ENCODE assay signal across 16 cellular contexts in genomic region chr9:133873006-133873780, GRCh38.
DNase-seq lines count a peak whose midpoint lies in the region; ATAC-seq, FAIRE-seq and TF ChIP-seq lines count a peak whose summit lies in the region.
"Had no signal": no experiment of that assay in that cellular context is flagged by ENCODE, and none has a peak within 500 bp of the region (broad histone marks: within the 10 kb centered on the region; RNA-seq: fewer than 3 reads in every experiment).

No MANE protein-coding gene starts in this region.

- peaks cover 0 to 27% of the 10 kb centered on the region in 2 experiments; a peak in 2 of 4 replicates for H3K79me2 ChIP-seq in H1 (ENCODE audit: control insufficient read depth in 1 of 2, insufficient read depth in 2 of 2, low read length in 2 of 2)

- H3K27ac ChIP-seq in H1 (ENCODE audit: low read depth, low read length): no peak overlapping the region
- peak overlapping the region in 1 of 4 donors; percentile 21 for H3K27ac ChIP-seq in upper lobe of left lung

- no peak overlapping the region for H2BK20ac ChIP-seq in H1 (ENCODE audit: low read length)

- no peak overlapping the region for H3K9ac ChIP-seq in H1 (replicated peaks in 1 of 4; ENCODE audit: extremely low read depth in 1 of 4, low read depth in 3 of 4, low read length in 3 of 4)

- no peak for FAIRE-seq in H1 (lab: Jason Lieb, UNC)

- TF ChIP-seq CTCF in H1 (IDR thresholded peaks at IDR 0.05; ENCODE audit: control extremely low read depth in 1 of 3, insufficient read depth in 1 of 3, low read depth in 1 of 3, low read length in 3 of 3) (no peak), upper lobe of left lung (IDR thresholded peaks at IDR 0.05) (no peak)

- peak overlapping the region; percentile 52; the same call in 1 of the 2 replicates for H2BK5ac ChIP-seq in H1 (ENCODE audit: low read depth, low read length)

- peaks cover 1 to 22% of the 10 kb centered on the region in 2 experiments for H4K20me1 ChIP-seq in H1 (replicated peaks in 1 of 2; ENCODE audit: control insufficient read depth in 1 of 2, insufficient read depth in 2 of 2, low read length in 2 of 2)

- H3K36me3 ChIP-seq in H1 (ENCODE audit: control insufficient read depth in 2 of 4, insufficient read depth in 4 of 4, low read length in 3 of 4) (no peaks in the 10 kb centered on the region), upper lobe of left lung (no peaks in the 10 kb centered on the region)

- H2BK120ac ChIP-seq in H1 (replicated peaks; ENCODE audit: low read depth, low read length): no peak overlapping the region

- H2AFZ ChIP-seq in H1 (ENCODE audit: low read length): no peak overlapping the region

- H3K4me3 ChIP-seq in H1 (ENCODE audit: extremely low read depth in 1 of 4, insufficient read depth in 2 of 4, low read depth in 3 of 4, low read length in 4 of 4) (no peak overlapping the region), skeletal muscle cell (ENCODE audit: low read depth, low read length) (no peak overlapping the region), upper lobe of left lung (no peak overlapping the region)

- no peak overlapping the region for H3K56ac ChIP-seq in H1 (replicated peaks; ENCODE audit: insufficient read length, low read depth, low read length)

- H4K5ac ChIP-seq in H1 (ENCODE audit: insufficient read length, low read depth, low read length): no peak overlapping the region

- H3K23ac ChIP-seq in H1 (ENCODE audit: insufficient read length): no peak overlapping the region

- no peak overlapping the region for H3K14ac ChIP-seq in H1 (ENCODE audit: insufficient read length)

- no peak for ATAC-seq in upper lobe of left lung (ENCODE audit: low FRiP score in 2 of 2)
- no peak for ATAC-seq in GM18520 (IDR thresholded peaks at IDR 0.05; ENCODE audit: unreplicated experiment)
- no peak for ATAC-seq in HG02840 (IDR thresholded peaks at IDR 0.05; ENCODE audit: low FRiP score, unreplicated experiment)
- ATAC-seq: Right ventricle myocardium inferior; stimulated activated effector memory CD8-positive, alpha-beta T cell treated with anti-CD3 and anti-CD28 coated beads, Interleukin-12 subunit alpha, Interleukin-12 subunit beta, amount 100 ng/mL, for 72 hours had no signal

- WGBS in H1 (ENCODE audit: extremely low coverage in 1 of 2, insufficient coverage in 1 of 2, insufficient read length in 1 of 2, insufficient replicate concordance in 2 of 2, low coverage in 1 of 2, low lambda C conversion rate in 2 of 2, missing lambda C conversion rate in 1 of 2), 2 experiments: 89% methylated on average over 15 of the region's 18 CpGs; no CpG with 5 or more reads in 1 of the 2 experiments
- 66 to 89% methylated on average over 3 to 18 of the region's 18 CpGs for WGBS in upper lobe of left lung, 2 donors

- no peak for TF ChIP-seq EP300 in H1 (IDR thresholded peaks at IDR 0.05; ENCODE audit: borderline replicate concordance in 1 of 2, low read depth in 2 of 2, low read length in 2 of 2)
- no peak for TF ChIP-seq EP300 in upper lobe of left lung (IDR thresholded peaks at IDR 0.05)

- H3K9me3 ChIP-seq in H1 (ENCODE audit: insufficient read depth in 2 of 2, low read depth in 1 of 2, low read length in 1 of 2) (no peaks in the 10 kb centered on the region), upper lobe of left lung (no peaks in the 10 kb centered on the region)

- POLR2A ChIA-PET in H1 (lab: Charles Lee; ENCODE audit: partially characterized antibody): interaction anchor here (1.2 kb wide), 1 partner anchor 10 kb away, joined by 4 read pairs; no protein-coding TSS in a partner anchor

- H3K18ac ChIP-seq in H1 (ENCODE audit: extremely low read depth, low read length): peak overlapping the region; percentile 6; the same call in 1 of the 2 replicates

- H3K79me1 ChIP-seq in H1 (ENCODE audit: low read depth, low read length): peaks cover 16% of the 10 kb centered on the region

- peak overlapping the region; percentile 57; the same call in 1 of the 2 replicates for H4K8ac ChIP-seq in H1 (ENCODE audit: extremely low read depth, insufficient read depth, low read length)

- peaks cover 0 to 10% (median 2%) of the 10 kb centered on the region in 4 experiments; a peak in 5 of 7 replicates for H3K4me1 ChIP-seq in H1 (replicated peaks in 1 of 4; ENCODE audit: control insufficient read depth in 3 of 4, insufficient read depth in 4 of 4, low read length in 3 of 4)
- peaks cover 15 to 34% (median 26%) of the 10 kb centered on the region in 4 donors for H3K4me1 ChIP-seq in upper lobe of left lung

- TF ChIP-seq RAD21 in H1 (IDR thresholded peaks at IDR 0.05 in 1 of 2, conservative IDR thresholded peaks at IDR 0.05 in 1 of 2; ENCODE audit: low read depth in 2 of 2, low read length in 2 of 2): no peak

- H3K23me2 ChIP-seq in H1 (ENCODE audit: low read depth, low read length): peaks cover 8% of the 10 kb centered on the region; the same call in 1 of the 2 replicates

- no peak overlapping the region for H2AK5ac ChIP-seq in H1 (ENCODE audit: low read depth, low read length)

- no peak overlapping the region for H3K4me2 ChIP-seq in H1 (ENCODE audit: insufficient read depth in 1 of 2, low read depth in 2 of 2, low read length in 2 of 2)

- DNase-seq in ELR (ENCODE audit: low read depth) (peak; percentile 13), NCI-H69 (lab: John Stamatoyannopoulos, UW) (peak; percentile 80), H1 (ENCODE audit: low read depth in 1 of 2, low spot score in 2 of 2) (no peak), skeletal muscle cell (ENCODE audit: low read depth) (peak; percentile 56), upper lobe of left lung (no peak), NCI-H2196 (lab: John Stamatoyannopoulos, UW; ENCODE audit: unreplicated experiment) (no peak)
- DNase-seq: activated CD4-positive, alpha-beta memory T cell treated with anti-CD3 and anti-CD28 coated beads for 36 hours; CD4-positive, CD25-positive, alpha-beta regulatory T cell; effector CD8-positive, alpha-beta T cell; NCI-H1105 treated with DMSO at 0.1 percent for 48 hours; retina; stimulated activated CD4-positive, alpha-beta T cell treated with anti-CD3 and anti-CD28 coated beads, Interleukin-4, amount 100 ng/mL, for 1 hour had no signal

- no peaks in the 10 kb centered on the region for H3K27me3 ChIP-seq in H1 (replicated peaks in 1 of 4; ENCODE audit: control insufficient read depth in 3 of 4, extremely low read depth in 1 of 4, insufficient read depth in 3 of 4, low read length in 3 of 4)
- H3K27me3 ChIP-seq in upper lobe of left lung: no peaks in the 10 kb centered on the region

- no peak overlapping the region for H2BK12ac ChIP-seq in H1 (ENCODE audit: low read depth, low read length)

- TF ChIP-seq POLR2A in H1 (IDR thresholded peaks at IDR 0.05; ENCODE audit: control extremely low read depth in 1 of 2, low read depth in 2 of 2, low read length in 2 of 2): no peak
- no peak for TF ChIP-seq POLR2A in upper lobe of left lung (IDR thresholded peaks at IDR 0.05)

- H3K4ac ChIP-seq in H1 (replicated peaks; ENCODE audit: insufficient read length, low read depth, low read length): no peak overlapping the region

- H4K91ac ChIP-seq in H1 (replicated peaks; ENCODE audit: insufficient read length, low read length): no peak overlapping the region

- CTCF ChIA-PET in H1 (lab: Charles Lee; ENCODE audit: partially characterized antibody): interaction anchor here (0.6 to 5.8 kb wide), 8 partner anchors 10 to 1798 kb away, joined by 3 to 41 read pairs (median 4); no protein-coding TSS in a partner anchor

- H2BK15ac ChIP-seq in H1 (ENCODE audit: low read length): no peak overlapping the region

TF ChIP-seq in H1, 55 proteins besides CTCF, POLR2A, EP300 and RAD21:
- TF ChIP-seq BRCA1 (IDR thresholded peaks at IDR 0.05; ENCODE audit: low read depth, low read length) (no peak), ZNF274 (IDR thresholded peaks at IDR 0.05; ENCODE audit: borderline replicate concordance, extremely low read depth, low read length) (no peak), TEAD4 (IDR thresholded peaks at IDR 0.05; ENCODE audit: low read depth, low read length) (no peak), EGR1 (IDR thresholded peaks at IDR 0.05; ENCODE audit: borderline replicate concordance, low read depth, low read length) (no peak), SP1 (IDR thresholded peaks at IDR 0.05; ENCODE audit: low read depth, low read length) (no peak)

Comparison
In these comparisons a context has a peak if more than half of its experiments do, and no peak if none do; other contexts are left out.
1. DNase-seq: peak in ELR (single experiment), NCI-H69 (single experiment) and skeletal muscle cell (single experiment); none in H1 (0 of 2), upper lobe of left lung (0 of 2) and NCI-H2196 (single experiment).